In genomic region chr22:40345801-40346177, GRCh38 we compare ENCODE assay signal across 8 cellular contexts. TPM values are rescaled to one million over a fixed set of nuclear protein-coding genes. Genes with fewer than 3 reads are reported as not detected.
A peak's percentile ranks its signal among the peaks of the same experiment; 100 is the strongest.
DNase-seq lines count a peak whose midpoint lies in the region; ATAC-seq, FAIRE-seq and TF ChIP-seq lines count a peak whose summit lies in the region.

No MANE protein-coding gene starts in this region.

- peak overlapping the region; percentile 76 for H3K27ac ChIP-seq in PC-3 (ENCODE audit: low read length)
- peak overlapping the region; percentile 97 for H3K27ac ChIP-seq in psoas muscle

- H4K20me1 ChIP-seq in PC-3 (ENCODE audit: low read length): no peaks in the 10 kb centered on the region

- CTCF ChIA-PET in PC-3 (lab: Charles Lee): no interaction called here

- peak overlapping the region; percentile 83 for H3K9ac ChIP-seq in PC-3 (ENCODE audit: low read length)

- H3K36me3 ChIP-seq in PC-3 (ENCODE audit: low read depth, low read length) (peaks cover 6% of the 10 kb centered on the region; the same call in 1 of the 2 replicates), psoas muscle (ENCODE audit: insufficient read depth in 1 of 2, low read depth in 1 of 2) (peaks cover 9 to 25% of the 10 kb centered on the region in 2 donors)

- H3K4me1 ChIP-seq in PC-3 (ENCODE audit: insufficient read depth, low read length) (peaks cover 6% of the 10 kb centered on the region; the same call in 1 of the 2 replicates), psoas muscle (peaks cover 49% of the 10 kb centered on the region)

- H3K79me2 ChIP-seq in PC-3 (ENCODE audit: low read length): peaks cover 34% of the 10 kb centered on the region

- intact Hi-C loops in PC-3 (cut with micrococcal nuclease): loop anchor here (2.0 to 5.0 kb wide), 4 partner anchors 108 to 301 kb away; partner anchors contain the start of gene TNRC6B
- intact Hi-C loops in psoas muscle (cut with DNase I): loop anchor here (2.0 to 10.0 kb wide), 5 partner anchors 168 to 813 kb away; partner anchors contain the start of genes RPS19BP1 (in 2 of the 2) and TNRC6B (in 1 of the 2)

- H3K9me2 ChIP-seq in PC-3 (replicated peaks; ENCODE audit: low read length): no peaks in the 10 kb centered on the region

- TSS peak; percentile 95 for BruUV-seq in PC-3 (replicated peaks; lab: Mats Ljungman, UMichigan)

- H3F3A ChIP-seq in PC-3 (ENCODE audit: low read length, unreplicated experiment): no peaks in the 10 kb centered on the region

- H3K4me3 ChIP-seq in PC-3 (ENCODE audit: low read length): peak overlapping the region; percentile 92
- H3K4me3 ChIP-seq in psoas muscle: peak overlapping the region; percentile 92

- H3K9me3 ChIP-seq in PC-3 (ENCODE audit: low read length): no peaks in the 10 kb centered on the region
- no peaks in the 10 kb centered on the region for H3K9me3 ChIP-seq in psoas muscle

- 0 to 2% (median 0%) methylated on average over 18 to 20 of the region's 20 CpGs for WGBS in psoas muscle, 3 donors

- H3K27me3 ChIP-seq in PC-3 (ENCODE audit: low read length) (no peaks in the 10 kb centered on the region), psoas muscle (ENCODE audit: insufficient read depth in 3 of 3, low read length in 2 of 3) (no peaks in the 10 kb centered on the region)

- POLR2A ChIA-PET in PC-3 (lab: Charles Lee; ENCODE audit: unreplicated experiment): interaction anchor here (1.2 kb wide), 1 partner anchor 302 kb away, joined by 7 read pairs; no protein-coding TSS in a partner anchor

- ATAC-seq in HG02943 (IDR thresholded peaks at IDR 0.05; ENCODE audit: low read depth, unreplicated experiment): peak; percentile 13
- peak; percentile 35 for ATAC-seq in PC-3
- ATAC-seq in psoas muscle: peak; percentile 18 to 43 (median 28)

- no peak for TF ChIP-seq CTCF in PC-3 (conservative IDR thresholded peaks at IDR 0.05; ENCODE audit: low read depth, low read length)
- no peak for TF ChIP-seq CTCF in psoas muscle (IDR thresholded peaks at IDR 0.05)

- FAIRE-seq in GM18507 (lab: Jason Lieb, UNC): peak; percentile 26

- peak; percentile 20 for DNase-seq in GM18507 (ENCODE audit: extremely low spot score, insufficient read length, low read depth)
- DNase-seq in PC-3: peak; percentile 19
- DNase-seq in activated effector memory CD4-positive, alpha-beta T cell treated with Interleukin-2 at 50 U/mL for 16 hours: peak; percentile 51
- peak; percentile 35 for DNase-seq in glomerular visceral epithelial cell (ENCODE audit: extremely low spot score)
- peak in 1 of 2 donors; percentile 60 for DNase-seq in psoas muscle
- DNase-seq in DMS153 treated with DMSO at 0.1 percent for 48 hours (lab: John Stamatoyannopoulos, UW; ENCODE audit: unreplicated experiment): no peak
- no peak for DNase-seq in HuH-7.5 (ENCODE audit: low spot score)

- H3K4me2 ChIP-seq in PC-3 (ENCODE audit: low read length): peak overlapping the region; percentile 89

- peak overlapping the region; percentile 90 for H2AFZ ChIP-seq in PC-3 (ENCODE audit: low read length)

RNA-seq across cellular contexts. Expression of gene ADSL, which starts 0.5 kb away (rescaled TPM):
- total RNA-seq in PC-3 (2014; rRNA removed): 72.6 and 93.8 TPM in 2 replicates
- total RNA-seq in psoas muscle: 100 to 1,000 TPM; 114 to 170 (median 141) TPM
- 100 to 1,000 TPM; 133 to 168 (median 153) TPM for polyA plus RNA-seq in psoas muscle

RNA-seq across cellular contexts. Expression of gene SGSM3, which starts 24.6 kb away (rescaled TPM):
- total RNA-seq in PC-3 (2014; rRNA removed): 45.0 and 53.9 TPM in 2 replicates
- 10 to 100 TPM; 15.3 to 36.5 (median 22.3) TPM for total RNA-seq in psoas muscle
- 10 to 100 TPM; 15.6 to 31.5 (median 23.0) TPM for polyA plus RNA-seq in psoas muscle

Comparison
In these comparisons a context has a peak if more than half of its experiments do, and no peak if none do; other contexts are left out.
1. DNase-seq: peak in GM18507 (single experiment), PC-3 (single experiment), activated effector memory CD4-positive, alpha-beta T cell treated with Interleukin-2 at 50 U/mL for 16 hours (single experiment) and glomerular visceral epithelial cell (single experiment); none in DMS153 treated with DMSO at 0.1 percent for 48 hours (single experiment) and HuH-7.5 (single experiment).
2. Peak in every context shown above with its lines, with median percentiles within 50 percentile points of each other: ATAC-seq.